ENCODE assay signal across 28 cellular contexts in genomic region chr7:120402801-120403200, GRCh38.
DNase-seq lines count a peak whose midpoint lies in the region; ATAC-seq and TF ChIP-seq lines count a peak whose summit lies in the region.
"Had no signal": no experiment of that assay in that cellular context is flagged by ENCODE, and none has a peak within 500 bp of the region (broad histone marks: within the 10 kb centered on the region; RNA-seq: fewer than 3 reads in every experiment).

No MANE protein-coding gene starts in this region.

- H3K4me2 ChIP-seq in smooth muscle cell: peak overlapping the region; percentile 47
- H3K4me2 ChIP-seq: GM23338 had no signal

- H3K9ac ChIP-seq in smooth muscle cell (ENCODE audit: low read depth): no peak overlapping the region

- ATAC-seq in GM21360 (IDR thresholded peaks at IDR 0.05; ENCODE audit: unreplicated experiment): no peak
- ATAC-seq: activated T-helper 17 cell treated with anti-CD3 and anti-CD28 coated beads, Interleukin-2, amount 50 U/mL, for 72 hours; GM23338 had no signal

- H3K36me3 ChIP-seq in smooth muscle cell (ENCODE audit: low read depth) (no peaks in the 10 kb centered on the region), ovary (no peaks in the 10 kb centered on the region)
- H3K36me3 ChIP-seq: vagina had no signal

- no peaks in the 10 kb centered on the region for H4K20me1 ChIP-seq in smooth muscle cell (ENCODE audit: low read depth)

- 56% methylated on average over 1 of the region's 1 CpG for WGBS in smooth muscle cell (ENCODE audit: low lambda C conversion rate)
- 1 to 6% (median 3%) methylated on average over 1 of the region's 1 CpG for WGBS in ovary, 3 donors

- H3K4me1 ChIP-seq in smooth muscle cell (ENCODE audit: low read depth) (peaks cover 14% of the 10 kb centered on the region), ovary (ENCODE audit: insufficient read depth) (no peaks in the 10 kb centered on the region)
- H3K4me1 ChIP-seq: testis, vagina had no signal

- no peak for TF ChIP-seq EP300 in ovary (IDR thresholded peaks at IDR 0.05)

- H3K9me3 ChIP-seq in smooth muscle cell (replicated peaks; ENCODE audit: low read depth): no peaks in the 10 kb centered on the region
- no peaks in the 10 kb centered on the region for H3K9me3 ChIP-seq in ovary
- H3K9me3 ChIP-seq: testis, vagina had no signal

- intact Hi-C loops in ovary (cut with DNase I): no loop called here

- H3K27me3 ChIP-seq in smooth muscle cell (ENCODE audit: low read depth): no peaks in the 10 kb centered on the region
- H3K27me3 ChIP-seq in ovary: no peaks in the 10 kb centered on the region
- H3K27me3 ChIP-seq: testis, vagina had no signal

- no peak overlapping the region for H3K4me3 ChIP-seq in astrocyte of the spinal cord (ENCODE audit: low read depth, low read length)
- H3K4me3 ChIP-seq in fibroblast of pulmonary artery (replicated peaks; ENCODE audit: low read depth, low read length): no peak overlapping the region
- no peak overlapping the region for H3K4me3 ChIP-seq in smooth muscle cell
- H3K4me3 ChIP-seq in ovary: no peak overlapping the region
- H3K4me3 ChIP-seq: GM23338, SK-N-MC, testis, vagina had no signal

- in situ Hi-C loops in astrocyte of the spinal cord (cut with HindIII; ENCODE audit: low sequenced_read_pairs): no loop called here

- no peaks in the 10 kb centered on the region for H3K79me2 ChIP-seq in smooth muscle cell (ENCODE audit: low read depth)

- no peak overlapping the region for H3K27ac ChIP-seq in smooth muscle cell (ENCODE audit: low read depth)
- H3K27ac ChIP-seq in ovary: no peak overlapping the region
- H3K27ac ChIP-seq: SK-N-MC, testis, vagina, VCaP had no signal

- no peak overlapping the region for H2AFZ ChIP-seq in smooth muscle cell (ENCODE audit: low read depth)
- H2AFZ ChIP-seq: GM23338 had no signal

- no peaks in the 10 kb centered on the region for H3F3A ChIP-seq in smooth muscle cell (ENCODE audit: low read depth)

- TF ChIP-seq CTCF in astrocyte of the spinal cord (IDR thresholded peaks at IDR 0.05; ENCODE audit: low read depth, low read length): no peak
- TF ChIP-seq CTCF in fibroblast of pulmonary artery (IDR thresholded peaks at IDR 0.05; ENCODE audit: low read length, missing control alignments): no peak
- no peak for TF ChIP-seq CTCF in smooth muscle cell (IDR thresholded peaks at IDR 0.05; ENCODE audit: borderline replicate concordance, insufficient read depth, poor library complexity, severe bottlenecking)
- no peak for TF ChIP-seq CTCF in ovary (IDR thresholded peaks at IDR 0.05)

- DNase-seq in HT1080 (ENCODE audit: low read depth): peak; percentile 5
- peak; percentile 31 for DNase-seq in astrocyte of the spinal cord (ENCODE audit: low read depth, low spot score)
- DNase-seq in fibroblast of pulmonary artery (ENCODE audit: low read depth): peak; percentile 36
- DNase-seq in smooth muscle cell (lab: John Stamatoyannopoulos, UW; ENCODE audit: unreplicated experiment): no peak
- no peak for DNase-seq in T-helper 1 cell
- DNase-seq in ovary: no peak
- DNase-seq: activated CD4-positive, alpha-beta T cell treated with anti-CD3 and anti-CD28 coated beads, Interleukin-2, amount 10 ng/mL, durations not matched to agents 7 days and 5 days; activated CD8-positive, alpha-beta memory T cell treated with anti-CD3 and anti-CD28 coated beads, Interleukin-2, amount 50 U/mL, for 4 hours; aorta; CD4-positive, alpha-beta T cell; DMS 273 treated with DMSO at 0.1 percent for 48 hours; endodermal cell; immature natural killer cell; Kasumi-1; NCI-H1092; NCI-H2029; NCI-H2227 treated with DMSO at 0.1 percent for 48 hours; NCI-H774; small intestine; stimulated activated CD4-positive, alpha-beta T cell treated with anti-CD3 and anti-CD28 coated beads, Interleukin-4, amount 100 ng/mL, for 1 hour; stimulated activated naive CD4-positive, alpha-beta T cell; testis had no signal

- TF ChIP-seq POLR2A in ovary (IDR thresholded peaks at IDR 0.05): no peak

Comparison
In these comparisons a context has a peak if more than half of its experiments do, and no peak if none do; other contexts are left out.
1. DNase-seq: peak in HT1080 (single experiment), astrocyte of the spinal cord (single experiment) and fibroblast of pulmonary artery (single experiment); none in smooth muscle cell (single experiment), T-helper 1 cell (0 of 5) and ovary (0 of 5).